Comparison of ENCODE assay signal across 7 cellular contexts in genomic region chr20:54680872-54681297, GRCh38.
DNase-seq lines count a peak whose midpoint lies in the region; ATAC-seq, FAIRE-seq and TF ChIP-seq lines count a peak whose summit lies in the region.

No MANE protein-coding gene starts in this region.

- no peak overlapping the region for H3K23ac ChIP-seq in neuronal stem cell (ENCODE audit: low read depth, low read length, poor library complexity)

- H3K4me2 ChIP-seq in DOHH2 (ENCODE audit: low read length) (no peak overlapping the region), HCT116 (ENCODE audit: low read length) (no peak overlapping the region), neuronal stem cell (ENCODE audit: insufficient read depth, low read length, poor library complexity, severe bottlenecking) (peak overlapping the region; percentile 28)

- FAIRE-seq in endometrium (lab: Jason Lieb, UNC), result peak; percentile 87

- BruUV-seq in HCT116 (replicated peaks; lab: Mats Ljungman, UMichigan), result no TSS peak

- H3K27ac ChIP-seq in DOHH2 (ENCODE audit: low read depth, low read length) (no peak overlapping the region), HCT116 (ENCODE audit: low read depth, low read length) (no peak overlapping the region), Peyer's patch (no peak overlapping the region), neuronal stem cell (replicated peaks; ENCODE audit: low read length) (no peak overlapping the region)

- H3K4me1 Mint-ChIP-seq in activated T-helper 2 cell treated with anti-CD3 and anti-CD28 coated beads, Interferon-gamma antibody, Interleukin-2, Interleukin-4, amounts not matched to agents 10 μg/mL and 5 μg/mL and 100 μg/mL, durations not matched to agents 14 hours and 24 hours and 36 hours (ENCODE audit: low read depth), result no peaks in the 10 kb centered on the region

- no peaks in the 10 kb centered on the region for H3K27me3 Mint-ChIP-seq in activated T-helper 2 cell treated with anti-CD3 and anti-CD28 coated beads, Interferon-gamma antibody, Interleukin-2, Interleukin-4, amounts not matched to agents 10 μg/mL and 5 μg/mL and 100 μg/mL, durations not matched to agents 14 hours and 24 hours and 36 hours (ENCODE audit: low read depth)

- no peak overlapping the region for H3K4ac ChIP-seq in neuronal stem cell (ENCODE audit: low read length)

- CTCF ChIA-PET in HCT116 (lab: Charles Lee), result interaction anchor here (1.5 to 1.7 kb wide), 3 partner anchors 12 to 46 kb away, joined by 3 to 8 read pairs (median 4); no protein-coding TSS in a partner anchor

- no peak for ATAC-seq in HCT116

- no peak overlapping the region for H4K91ac ChIP-seq in neuronal stem cell (ENCODE audit: low read depth, low read length, poor library complexity)

- H3K9me3 ChIP-seq in DOHH2 (ENCODE audit: control insufficient read depth, insufficient read depth, low read length) (no peaks in the 10 kb centered on the region), HCT116 (ENCODE audit: control insufficient read depth in 1 of 2, insufficient read depth in 1 of 2, low read depth in 1 of 2, low read length in 2 of 2) (no peaks in the 10 kb centered on the region), Peyer's patch (no peaks in the 10 kb centered on the region), neuronal stem cell (replicated peaks in 1 of 2; ENCODE audit: control insufficient read depth in 2 of 2, insufficient read depth in 1 of 2, low read depth in 1 of 2, low read length in 2 of 2) (no peaks in the 10 kb centered on the region)

- H2BK120ac ChIP-seq in neuronal stem cell (ENCODE audit: low read depth, low read length), result no peak overlapping the region

- TF ChIP-seq CTCF in DOHH2 (IDR thresholded peaks at IDR 0.05; ENCODE audit: low read depth, low read length, poor library complexity, severe bottlenecking) (peak; percentile 74), HCT116 (IDR thresholded peaks at IDR 0.05 in 2 of 3, conservative IDR thresholded peaks at IDR 0.05 in 1 of 3; ENCODE audit: borderline replicate concordance in 1 of 3, insufficient read depth in 1 of 3, low read depth in 2 of 3, low read length in 2 of 3) (peak; percentile 32 to 71 (median 49); a peak in 5 of 6 replicates), Peyer's patch (IDR thresholded peaks at IDR 0.05) (peak in 4 of 6 experiments; percentile 25 to 53 (median 43))

- H4K20me1 ChIP-seq in DOHH2 (ENCODE audit: control insufficient read depth, insufficient read depth, low read depth, low read length), result no peaks in the 10 kb centered on the region
- no peaks in the 10 kb centered on the region for H4K20me1 ChIP-seq in HCT116 (ENCODE audit: insufficient read depth)

- no peak overlapping the region for H2BK15ac ChIP-seq in neuronal stem cell (ENCODE audit: low read length)

- H3K4me3 ChIP-seq in DOHH2 (ENCODE audit: low read length) (no peak overlapping the region), HCT116 (replicated peaks in 1 of 2; ENCODE audit: low read depth in 1 of 2, low read length in 2 of 2) (no peak overlapping the region), Peyer's patch (no peak overlapping the region), neuronal stem cell (ENCODE audit: low read length in 2 of 2) (no peak overlapping the region)

- H3K36me3 ChIP-seq in DOHH2 (ENCODE audit: control insufficient read depth, low read length) (no peaks in the 10 kb centered on the region), HCT116 (ENCODE audit: control insufficient read depth in 1 of 2, insufficient read depth in 2 of 2, low read length in 2 of 2) (no peaks in the 10 kb centered on the region), Peyer's patch (no peaks in the 10 kb centered on the region), neuronal stem cell (replicated peaks in 1 of 2; ENCODE audit: control insufficient read depth in 2 of 2, insufficient read depth in 2 of 2, low read length in 2 of 2) (no peaks in the 10 kb centered on the region)

- H3K4me3 Mint-ChIP-seq in activated T-helper 2 cell treated with anti-CD3 and anti-CD28 coated beads, Interferon-gamma antibody, Interleukin-2, Interleukin-4, amounts not matched to agents 10 μg/mL and 5 μg/mL and 100 μg/mL, durations not matched to agents 14 hours and 24 hours and 36 hours (ENCODE audit: low read depth), result no peak overlapping the region

- H3K27ac Mint-ChIP-seq in activated T-helper 2 cell treated with anti-CD3 and anti-CD28 coated beads, Interferon-gamma antibody, Interleukin-2, Interleukin-4, amounts not matched to agents 10 μg/mL and 5 μg/mL and 100 μg/mL, durations not matched to agents 14 hours and 24 hours and 36 hours, result no peak overlapping the region

- H3K18ac ChIP-seq in neuronal stem cell (ENCODE audit: low read length), result no peak overlapping the region

- WGBS in neuronal stem cell (ENCODE audit: extremely low coverage in 2 of 2, insufficient read length in 2 of 2, insufficient replicate concordance in 1 of 2), 2 donors, result no CpG with 5 or more reads among the region's 12 CpGs

- H3K27me3 ChIP-seq in DOHH2 (ENCODE audit: control insufficient read depth, low read length) (no peaks in the 10 kb centered on the region), HCT116 (ENCODE audit: insufficient read depth, low read length) (no peaks in the 10 kb centered on the region), Peyer's patch (no peaks in the 10 kb centered on the region), neuronal stem cell (ENCODE audit: control insufficient read depth in 3 of 3, insufficient read depth in 3 of 3, low read depth in 1 of 3, low read length in 3 of 3) (peaks cover 0 to 17% (median 0%) of the 10 kb centered on the region in 3 experiments)

- no peak overlapping the region for H2AFZ ChIP-seq in HCT116 (ENCODE audit: low read depth, low read length, poor library complexity, severe bottlenecking)
- no peak overlapping the region for H2AFZ ChIP-seq in neuronal stem cell (ENCODE audit: low read length)

- intact Hi-C loops in HCT116 (cut with micrococcal nuclease), result loop anchor here (1.0 kb wide), 1 partner anchor 1568 kb away; no protein-coding TSS in a partner anchor
- intact Hi-C loops in activated T-helper 2 cell treated with anti-CD3 and anti-CD28 coated beads, Interferon-gamma antibody, Interleukin-2, Interleukin-4, amounts not matched to agents 10 μg/mL and 5 μg/mL and 100 μg/mL, durations not matched to agents 14 hours and 24 hours and 36 hours (cut with micrococcal nuclease), result no loop called here

- DNase-seq in HCT116 (ENCODE audit: low read depth, low spot score), result peak; percentile 15
- DNase-seq in Peyer's patch, result no peak
- peak; percentile 69 for DNase-seq in neuronal stem cell (ENCODE audit: low spot score)
- DNase-seq in effector CD8-positive, alpha-beta T cell (lab: John Stamatoyannopoulos, UW), result no peak
- DNase-seq in activated T-helper 2 cell treated with anti-CD3 and anti-CD28 coated beads, Interferon-gamma antibody, Interleukin-2, Interleukin-4, amounts not matched to agents 10 μg/mL and 5 μg/mL and 100 μg/mL, durations not matched to agents 14 hours and 24 hours and 36 hours (ENCODE audit: low spot score), result no peak

- no peaks in the 10 kb centered on the region for H3K4me1 ChIP-seq in DOHH2 (ENCODE audit: control insufficient read depth, low read length)
- H3K4me1 ChIP-seq in HCT116 (ENCODE audit: control insufficient read depth in 1 of 2, insufficient read depth in 2 of 2, low read length in 2 of 2), result no peaks in the 10 kb centered on the region
- peaks cover 0 to 5% (median 0%) of the 10 kb centered on the region in 4 donors for H3K4me1 ChIP-seq in Peyer's patch
- peaks cover 3 to 7% of the 10 kb centered on the region in 2 donors for H3K4me1 ChIP-seq in neuronal stem cell (ENCODE audit: control insufficient read depth in 2 of 2, insufficient read depth in 1 of 2, low read depth in 1 of 2, low read length in 2 of 2)

- TF ChIP-seq POLR2A in HCT116 (IDR thresholded peaks at IDR 0.05; ENCODE audit: borderline replicate concordance, extremely low read depth, insufficient read depth, insufficient read length) (no peak), Peyer's patch (IDR thresholded peaks at IDR 0.05) (no peak)

- POLR2A ChIA-PET in HCT116 (lab: Charles Lee), result no interaction called here

- no peaks in the 10 kb centered on the region for H3K36me3 Mint-ChIP-seq in activated T-helper 2 cell treated with anti-CD3 and anti-CD28 coated beads, Interferon-gamma antibody, Interleukin-2, Interleukin-4, amounts not matched to agents 10 μg/mL and 5 μg/mL and 100 μg/mL, durations not matched to agents 14 hours and 24 hours and 36 hours (ENCODE audit: low read depth)

- H3K9ac ChIP-seq in HCT116 (ENCODE audit: low read length) (no peak overlapping the region), neuronal stem cell (ENCODE audit: low read depth, low read length, poor library complexity) (no peak overlapping the region)

- H3K14ac ChIP-seq in neuronal stem cell (ENCODE audit: low read length), result no peak overlapping the region

- no peaks in the 10 kb centered on the region for H3F3A ChIP-seq in DOHH2 (ENCODE audit: control insufficient read depth, insufficient read depth)

- no peaks in the 10 kb centered on the region for H3K79me2 ChIP-seq in DOHH2 (ENCODE audit: control insufficient read depth, low read length)
- H3K79me2 ChIP-seq in HCT116 (ENCODE audit: insufficient read depth, low read length), result no peaks in the 10 kb centered on the region

- peak; percentile 61 for TF ChIP-seq RAD21 in HCT116 (IDR thresholded peaks at IDR 0.05; ENCODE audit: low read depth)

- H3K9me2 ChIP-seq in DOHH2 (replicated peaks; ENCODE audit: control insufficient read depth, low read length) (no peaks in the 10 kb centered on the region), HCT116 (ENCODE audit: insufficient read depth) (no peaks in the 10 kb centered on the region)

- no peaks in the 10 kb centered on the region for H3K79me1 ChIP-seq in neuronal stem cell (ENCODE audit: low read depth, low read length)

- no peak overlapping the region for H4K8ac ChIP-seq in neuronal stem cell (ENCODE audit: low read depth, low read length)

- H2AK5ac ChIP-seq in neuronal stem cell (ENCODE audit: low read depth, low read length), result no peak overlapping the region

- no peak overlapping the region for H2BK5ac ChIP-seq in neuronal stem cell (ENCODE audit: low read length)

- RAD21 ChIA-PET in HCT116 (lab: Charles Lee; ENCODE audit: low non-redundant PET in 1 of 2, low total read pairs in 2 of 2, uncharacterized antibody in 2 of 2, unreplicated experiment in 2 of 2), result no interaction called here

- no peak overlapping the region for H2BK12ac ChIP-seq in neuronal stem cell (ENCODE audit: low read length)

- H3K9me3 Mint-ChIP-seq in activated T-helper 2 cell treated with anti-CD3 and anti-CD28 coated beads, Interferon-gamma antibody, Interleukin-2, Interleukin-4, amounts not matched to agents 10 μg/mL and 5 μg/mL and 100 μg/mL, durations not matched to agents 14 hours and 24 hours and 36 hours, result no peaks in the 10 kb centered on the region

TF ChIP-seq in HCT116, 20 proteins besides CTCF, POLR2A, EP300 and RAD21 (continues in another document):
- TF ChIP-seq ZNF274 (IDR thresholded peaks at IDR 0.05; ENCODE audit: low read depth, low read length) (no peak), EZH2phosphoT487 (IDR thresholded peaks at IDR 0.05; ENCODE audit: borderline replicate concordance) (no peak), SRF (IDR thresholded peaks at IDR 0.05; ENCODE audit: low read depth) (no peak), CEBPB (IDR thresholded peaks at IDR 0.05; ENCODE audit: low read depth) (no peak), EZH2 (IDR thresholded peaks at IDR 0.05) (no peak), YY1 (IDR thresholded peaks at IDR 0.05; ENCODE audit: extremely low read depth, insufficient replicate concordance, low read depth, low read length) (no peak), ZFX (IDR thresholded peaks at IDR 0.05) (no peak)

Comparison
In these comparisons a context has a peak if more than half of its experiments do, and no peak if none do; other contexts are left out.
1. DNase-seq: peak in HCT116 (single experiment) and neuronal stem cell (single experiment); none in Peyer's patch (0 of 3), effector CD8-positive, alpha-beta T cell (single experiment) and activated T-helper 2 cell treated with anti-CD3 and anti-CD28 coated beads, Interferon-gamma antibody, Interleukin-2, Interleukin-4, amounts not matched to agents 10 μg/mL and 5 μg/mL and 100 μg/mL, durations not matched to agents 14 hours and 24 hours and 36 hours (single experiment).
2. Peak in every context shown above with its lines, with median percentiles within 50 percentile points of each other: CTCF ChIP-seq.